Comparison of ENCODE assay signal across 33 cellular contexts in genomic region chr2:219116776-219117646, GRCh38. TPM values are rescaled to one million over a fixed set of nuclear protein-coding genes. Genes with fewer than 3 reads are reported as not detected.
DNase-seq lines count a peak whose midpoint lies in the region; ATAC-seq, FAIRE-seq and TF ChIP-seq lines count a peak whose summit lies in the region.
"Had no signal": no experiment of that assay in that cellular context is flagged by ENCODE, and none has a peak within 500 bp of the region (broad histone marks: within the 10 kb centered on the region; RNA-seq: fewer than 3 reads in every experiment).

No MANE protein-coding gene starts in this region.

- no peak overlapping the region for H3K4me2 ChIP-seq in OCI-LY7 (ENCODE audit: low read length)

- H3K9me2 ChIP-seq in OCI-LY7 (ENCODE audit: insufficient read depth, low read length), result no peaks in the 10 kb centered on the region

- CTCF ChIA-PET in OCI-LY7 (lab: Charles Lee; ENCODE audit: unreplicated experiment), result interaction anchor here (0.6 kb wide), 1 partner anchor 137 kb away, joined by 3 read pairs; no protein-coding TSS in a partner anchor

- H3K27me3 ChIP-seq in RWPE2 (ENCODE audit: insufficient read depth, poor library complexity, severe bottlenecking), result no peaks in the 10 kb centered on the region
- H3K27me3 ChIP-seq in small intestine (ENCODE audit: control insufficient read depth in 2 of 2, insufficient read depth in 2 of 2, low read length in 2 of 2), result no peaks in the 10 kb centered on the region
- H3K27me3 ChIP-seq: esophagus squamous epithelium, thyroid gland had no signal

- no peaks in the 10 kb centered on the region for H3K36me3 ChIP-seq in RWPE2 (ENCODE audit: low read depth)
- H3K36me3 ChIP-seq in small intestine (ENCODE audit: control insufficient read depth in 2 of 2, insufficient read depth in 2 of 2, low read length in 2 of 2), result peaks cover 0 to 2% of the 10 kb centered on the region in 2 donors
- H3K36me3 ChIP-seq in OCI-LY7 (ENCODE audit: insufficient read depth, low read length), result no peaks in the 10 kb centered on the region
- H3K36me3 ChIP-seq: esophagus squamous epithelium, thyroid gland, WERI-Rb-1 had no signal

- POLR2A ChIA-PET in OCI-LY7 (lab: Charles Lee), result interaction anchor here (1.3 kb wide), 1 partner anchor 17 kb away, joined by 3 read pairs; no protein-coding TSS in a partner anchor

- H3K9me3 ChIP-seq in RWPE2 (ENCODE audit: severe bottlenecking), result no peaks in the 10 kb centered on the region
- H3K9me3 ChIP-seq in small intestine (ENCODE audit: control insufficient read depth, low read depth), result no peaks in the 10 kb centered on the region
- H3K9me3 ChIP-seq in OCI-LY7 (ENCODE audit: low read length), result no peaks in the 10 kb centered on the region
- H3K9me3 ChIP-seq: esophagus squamous epithelium, thyroid gland had no signal

- WGBS in small intestine, 3 donors, result 36 to 73% (median 44%) methylated on average over 8 of the region's 8 CpGs

- TF ChIP-seq CTCF in RWPE2 (IDR thresholded peaks at IDR 0.05; ENCODE audit: poor library complexity, severe bottlenecking) (no peak), OCI-LY7 (conservative IDR thresholded peaks at IDR 0.05; ENCODE audit: low read length) (no peak)

- DNase-seq in NCI-H2171 treated with DMSO at 0.1 percent for 48 hours (lab: John Stamatoyannopoulos, UW) (peak; percentile 7), NCI-H2171 (lab: John Stamatoyannopoulos, UW) (no peak), RWPE2 (ENCODE audit: low spot score) (no peak), left colon (peak; percentile 66 to 80), small intestine (peak; percentile 26), GM19238 (ENCODE audit: insufficient read length, low spot score) (no peak), OCI-LY7 (ENCODE audit: low spot score) (no peak)
- DNase-seq: activated CD4-positive, alpha-beta T cell treated with anti-CD3 and anti-CD28 coated beads, Interleukin-2, amount 10 ng/mL, durations not matched to agents 7 days and 5 days; activated gamma-delta T cell; activated T-cell treated with anti-CD3 and anti-CD28 coated beads, Interleukin-2, amount 50 U/mL, for 24 hours; CD8-positive, alpha-beta memory T cell; DMS79; effector CD8-positive, alpha-beta T cell; esophagus squamous epithelium; foreskin melanocyte; GDM1; H7; hippocampal formation; left ventricle myocardium superior; natural killer cell; NCI-H1048; NCI-H187; NCI-H2227 treated with DMSO at 0.1 percent for 48 hours; NCI-H82; occipital lobe; SHP77; T-helper 9 cell; thyroid gland; WERI-Rb-1 had no signal

- no peak overlapping the region for H2AFZ ChIP-seq in OCI-LY7 (ENCODE audit: low read length)

- no peaks in the 10 kb centered on the region for H3K79me2 ChIP-seq in OCI-LY7 (ENCODE audit: insufficient read depth, low read depth, low read length)

- peak; percentile 29; the same call in 1 of the 3 replicates for ATAC-seq in RWPE2 (ENCODE audit: low read depth)
- peak; percentile 74 for ATAC-seq in left colon
- no peak for ATAC-seq in esophagus mucosa
- ATAC-seq: left ventricle myocardium superior, natural killer cell had no signal

- FAIRE-seq in small intestine (lab: Jason Lieb, UNC), result no peak
- FAIRE-seq: colon had no signal

- H3K4me3 ChIP-seq in RWPE2 (ENCODE audit: severe bottlenecking) (no peak overlapping the region), small intestine (ENCODE audit: low read depth in 1 of 2, low read length in 2 of 2) (no peak overlapping the region), OCI-LY7 (ENCODE audit: low read depth, low read length, poor library complexity, severe bottlenecking) (no peak overlapping the region)
- H3K4me3 ChIP-seq: esophagus squamous epithelium, thyroid gland had no signal

- intact Hi-C loops in left colon (cut with DNase I, micrococcal nuclease) (no loop called here), OCI-LY7 (cut with micrococcal nuclease; ENCODE audit: unreplicated experiment) (no loop called here)

- BruUV-seq in OCI-LY7 (replicated peaks; lab: Mats Ljungman, UMichigan), result no TSS peak

- H3K27ac ChIP-seq in RWPE2 (ENCODE audit: poor library complexity, severe bottlenecking) (no peak overlapping the region), small intestine (ENCODE audit: low read depth in 1 of 2, low read length in 1 of 2) (peak overlapping the region in 1 of 2 donors; percentile 16), OCI-LY7 (ENCODE audit: low read depth, low read length, poor library complexity, severe bottlenecking) (no peak overlapping the region)
- H3K27ac ChIP-seq: esophagus squamous epithelium, thyroid gland, WERI-Rb-1 had no signal

- no peaks in the 10 kb centered on the region for H4K20me1 ChIP-seq in OCI-LY7 (ENCODE audit: insufficient read depth, low read length)

- no peaks in the 10 kb centered on the region for H3K4me1 ChIP-seq in RWPE2 (ENCODE audit: insufficient read depth, poor library complexity, severe bottlenecking)
- H3K4me1 ChIP-seq in small intestine (ENCODE audit: control insufficient read depth in 2 of 2, insufficient read depth in 1 of 2, low read depth in 1 of 2, low read length in 1 of 2), result peaks cover 0 to 5% of the 10 kb centered on the region in 2 donors
- H3K4me1 ChIP-seq in OCI-LY7 (ENCODE audit: insufficient read depth, low read length, poor library complexity, severe bottlenecking), result no peaks in the 10 kb centered on the region
- H3K4me1 ChIP-seq: thyroid gland had no signal

RNA-seq across cellular contexts. Expression of gene NHEJ1, which starts 43.6 kb away (rescaled TPM):
- total RNA-seq in left colon, result 10 to 100 TPM; 45.4 to 56.1 TPM
- 10 to 100 TPM; 19.3 to 40.0 (median 33.2) TPM for polyA plus RNA-seq in small intestine
- 8.9 TPM for total RNA-seq in esophagus mucosa
- total RNA-seq in OCI-LY7 (2014; rRNA removed; shearing (Covaris generic)), result 12.7 and 14.9 TPM in 2 replicates
- 12.3 and 14.3 TPM in 2 replicates for total RNA-seq in OCI-LY7 (2022)

RNA-seq across cellular contexts. Expression of gene SLC23A3, which starts 52.8 kb away (rescaled TPM):
- total RNA-seq in left colon (1 to 10 TPM; 5.1 to 6.1 TPM), esophagus mucosa (0.64 TPM), OCI-LY7 (2022) (3.1 and 6.7 TPM in 2 replicates)
- 10 to 100 TPM in 2 of 3 donors, 1 to 10 TPM in 1; 4.3 to 26.6 (median 11.1) TPM for polyA plus RNA-seq in small intestine
- 2.7 and 4.0 TPM in 2 replicates for total RNA-seq in OCI-LY7 (2014; rRNA removed; shearing (Covaris generic))
- total RNA-seq: H7 had no signal
- polyA plus RNA-seq: CD8-positive, alpha-beta memory T cell had no signal

RNA-seq across cellular contexts. Expression of gene IHH, which starts 56.3 kb away (rescaled TPM):
- 10 to 100 TPM; 72.7 to 85.5 TPM for total RNA-seq in left colon
- 10 to 100 TPM; 13.5 to 29.2 (median 29.1) TPM for polyA plus RNA-seq in small intestine
- total RNA-seq in esophagus mucosa, result 0.08 TPM
- total RNA-seq in OCI-LY7 (2014; rRNA removed; shearing (Covaris generic)), result not detected in 2 replicates
- total RNA-seq in OCI-LY7 (2022), result not detected in 2 replicates
- total RNA-seq: activated CD4-positive, alpha-beta T cell treated with anti-CD3 and anti-CD28 coated beads, Interleukin-2, amount 10 ng/mL, durations not matched to agents 7 days and 5 days; CD8-positive, alpha-beta memory T cell; left ventricle myocardium superior; natural killer cell; skeletal muscle tissue had no signal
- polyA plus RNA-seq: CD8-positive, alpha-beta memory T cell; IgD-negative memory B cell had no signal

RNA-seq across cellular contexts. Expression of gene CNPPD1, which starts 59.7 kb away (rescaled TPM):
- total RNA-seq in left colon (100 to 1,000 TPM; 119 TPM), esophagus mucosa (49.3 TPM), OCI-LY7 (2022) (67.5 and 68.2 TPM in 2 replicates)
- 10 to 100 TPM; 54.6 to 86.7 (median 81.2) TPM for polyA plus RNA-seq in small intestine
- total RNA-seq in OCI-LY7 (2014; rRNA removed; shearing (Covaris generic)), result 39.2 and 40.1 TPM in 2 replicates

Comparison
In these comparisons a context has a peak if more than half of its experiments do, and no peak if none do; other contexts are left out.
1. DNase-seq: peak in NCI-H2171 treated with DMSO at 0.1 percent for 48 hours (single experiment), left colon (2 of 2) and small intestine (single experiment); none in NCI-H2171 (single experiment), RWPE2 (single experiment), GM19238 (single experiment) and OCI-LY7 (single experiment).
2. RNA of gene IHH, which starts 56.3 kb away (total RNA-seq): 72.7 to 85.5 TPM in left colon; 0.08 TPM in esophagus mucosa (single experiment) and not detected in OCI-LY7; every median in the first group is over 10 times any median in the second.